In genomic region chr17:28189667-28190066, GRCh38 we compare ENCODE assay signal across 31 cellular contexts.
DNase-seq lines count a peak whose midpoint lies in the region; ATAC-seq and TF ChIP-seq lines count a peak whose summit lies in the region.
"Had no signal": no experiment of that assay in that cellular context is flagged by ENCODE, and none has a peak within 500 bp of the region (broad histone marks: within the 10 kb centered on the region; RNA-seq: fewer than 3 reads in every experiment).

No MANE protein-coding gene starts in this region.

- peaks cover 37 to 45% of the 10 kb centered on the region in 2 donors for H3K36me3 Mint-ChIP-seq in CD14-positive monocyte

- TF ChIP-seq CTCF in SK-N-SH (IDR thresholded peaks at IDR 0.05) (no peak), right lobe of liver (IDR thresholded peaks at IDR 0.05) (no peak), CD14-positive monocyte (IDR thresholded peaks at IDR 0.05) (no peak)

- H3F3A ChIP-seq in SK-N-SH (replicated peaks; ENCODE audit: insufficient read depth) = no peaks in the 10 kb centered on the region

- intact Hi-C loops in right lobe of liver (cut with DNase I) = no loop called here
- intact Hi-C loops in sciatic nerve (cut with DNase I) = no loop called here
- intact Hi-C loops in CD14-positive monocyte (cut with micrococcal nuclease) = no loop called here

- H3K4me1 Mint-ChIP-seq in CD14-positive monocyte = peaks cover 16% of the 10 kb centered on the region
- H3K4me1 Mint-ChIP-seq: activated CD4-positive, alpha-beta T cell treated with anti-CD3 and anti-CD28 coated beads for 36 hours; activated naive CD4-positive, alpha-beta T cell treated with anti-CD3 and anti-CD28 coated beads, Interleukin-2, amount 50 U/mL, for 24 hours had no signal

- H3K9me2 ChIP-seq in SK-N-SH = no peaks in the 10 kb centered on the region

- TF ChIP-seq RAD21 in SK-N-SH (IDR thresholded peaks at IDR 0.05; ENCODE audit: low read length) = no peak

- H3K4me2 ChIP-seq in SK-N-SH = no peak overlapping the region
- H3K4me2 ChIP-seq: BLaER1 treated with 17β-estradiol and CSF1 and Interleukin-3, amounts not matched to agents 10 nM and 100 nM; smooth muscle cell had no signal

- H3K4me3 ChIP-seq in SK-N-SH (ENCODE audit: low read depth in 2 of 2, low read length in 1 of 2) (no peak overlapping the region), right lobe of liver (no peak overlapping the region)
- H3K4me3 ChIP-seq: ascending aorta; BLaER1 treated with 17β-estradiol and CSF1 and Interleukin-3, amounts not matched to agents 10 nM and 100 nM; coronary artery; esophagus muscularis mucosa; heart right ventricle; ovary; SK-N-MC; smooth muscle cell had no signal

- H3K27me3 ChIP-seq in SK-N-SH (ENCODE audit: insufficient read depth) = no peaks in the 10 kb centered on the region
- no peaks in the 10 kb centered on the region for H3K27me3 ChIP-seq in right lobe of liver
- H3K27me3 ChIP-seq: ascending aorta; BLaER1 treated with 17β-estradiol and CSF1 and Interleukin-3, amounts not matched to agents 10 nM and 100 nM; esophagus muscularis mucosa; foreskin keratinocyte; heart right ventricle; ovary had no signal

- DNase-seq in SK-N-SH (no peak), right lobe of liver (no peak), sciatic nerve (ENCODE audit: low spot score) (no peak), NCI-H69 (lab: John Stamatoyannopoulos, UW) (no peak), nucleus accumbens (lab: John Stamatoyannopoulos, UW) (no peak), CD14-positive monocyte (ENCODE audit: low spot score) (no peak)
- DNase-seq: activated CD4-positive, alpha-beta T cell treated with anti-CD3 and anti-CD28 coated beads for 36 hours; effector memory CD4-positive, alpha-beta T cell; foreskin keratinocyte; heart right ventricle; kidney; naive thymus-derived CD8-positive, alpha-beta T cell; NCI-H1092 treated with DMSO at 0.1 percent for 48 hours; NCI-H187 treated with DMSO at 0.1 percent for 48 hours; NCI-H524 treated with DMSO at 0.1 percent for 48 hours; NK-92 treated with Interleukin-12 subunit alpha and Interleukin-12 subunit beta, amount 100 ng/mL, for 24 hours; ovary; PC-3; stimulated activated naive CD4-positive, alpha-beta T cell treated with Interleukin-2 at 50 U/mL for 16 hours had no signal

- no peak overlapping the region for H3K4me3 Mint-ChIP-seq in CD14-positive monocyte
- H3K4me3 Mint-ChIP-seq: activated CD4-positive, alpha-beta T cell treated with anti-CD3 and anti-CD28 coated beads for 36 hours; activated naive CD4-positive, alpha-beta T cell treated with anti-CD3 and anti-CD28 coated beads, Interleukin-2, amount 50 U/mL, for 24 hours; naive thymus-derived CD8-positive, alpha-beta T cell; T-helper 1 cell treated with Interleukin-12 subunit alpha and Interleukin-12 subunit beta and Interleukin-4 antibody, amounts not matched to agents 30 μg/mL and 1 μg/mL, for 36 hours had no signal

- H3K27me3 Mint-ChIP-seq in CD14-positive monocyte (ENCODE audit: low read depth in 3 of 3) = peaks cover 0 to 2% (median 0%) of the 10 kb centered on the region in 3 donors
- H3K27me3 Mint-ChIP-seq: activated CD4-positive, alpha-beta T cell treated with anti-CD3 and anti-CD28 coated beads for 36 hours; activated naive CD4-positive, alpha-beta T cell treated with anti-CD3 and anti-CD28 coated beads, Interleukin-2, amount 50 U/mL, for 24 hours; naive thymus-derived CD8-positive, alpha-beta T cell had no signal

- H3K9ac ChIP-seq in SK-N-SH = no peak overlapping the region
- H3K9ac ChIP-seq: BLaER1 treated with 17β-estradiol and CSF1 and Interleukin-3, amounts not matched to agents 10 nM and 100 nM had no signal

- TF ChIP-seq EP300 in SK-N-SH (IDR thresholded peaks at IDR 0.05; ENCODE audit: borderline replicate concordance in 1 of 2, low read depth in 1 of 2, low read length in 1 of 2) = peak in 1 of 2 experiments; percentile 87; a peak in 2 of 4 replicates

- H3K36me3 ChIP-seq in SK-N-SH (replicated peaks in 1 of 2; ENCODE audit: control insufficient read depth in 1 of 2, insufficient read depth in 2 of 2, low read length in 1 of 2) = peaks cover 28 to 57% of the 10 kb centered on the region in 2 experiments
- no peaks in the 10 kb centered on the region for H3K36me3 ChIP-seq in right lobe of liver
- H3K36me3 ChIP-seq: ovary had no signal

- no peak overlapping the region for H2AFZ ChIP-seq in SK-N-SH (ENCODE audit: low read depth)

- CTCF ChIA-PET in SK-N-SH (lab: Yijun Ruan, JAX) = interaction anchor here (0.9 kb wide), 1 partner anchor 142 kb away, joined by 3 read pairs; no protein-coding TSS in a partner anchor

- H3K4me1 ChIP-seq in SK-N-SH (ENCODE audit: control insufficient read depth in 1 of 2, insufficient read depth in 2 of 2, low read depth in 1 of 2, low read length in 1 of 2) = peaks cover 0 to 27% of the 10 kb centered on the region in 2 experiments; a peak in 2 of 4 replicates
- H3K4me1 ChIP-seq in right lobe of liver = peaks cover 0 to 24% (median 0%) of the 10 kb centered on the region in 4 donors
- H3K4me1 ChIP-seq: ascending aorta, esophagus muscularis mucosa, foreskin keratinocyte had no signal

- H4K20me1 ChIP-seq in SK-N-SH (ENCODE audit: insufficient read depth) = no peaks in the 10 kb centered on the region
- H4K20me1 ChIP-seq: BLaER1 treated with 17β-estradiol and CSF1 and Interleukin-3, amounts not matched to agents 10 nM and 100 nM had no signal

- 69% methylated on average over 5 of the region's 5 CpGs for WGBS in SK-N-SH (ENCODE audit: low lambda C conversion rate)
- WGBS in right lobe of liver (ENCODE audit: insufficient coverage, low coverage, low lambda C conversion rate, missing lambda C conversion rate) = 25% methylated on average over 5 of the region's 5 CpGs

- ATAC-seq in SK-N-SH treated with all-trans-retinoic acid at 6 μM for 48 hours (no peak), right lobe of liver (peak in 3 of 4 donors; percentile 20 to 23 (median 20)), sciatic nerve (peak; percentile 34)
- ATAC-seq: activated CD4-positive, alpha-beta T cell treated with anti-CD3 and anti-CD28 coated beads for 36 hours; foreskin keratinocyte; heart right ventricle; naive thymus-derived CD8-positive, alpha-beta T cell; PC-3 had no signal

- POLR2A ChIA-PET in SK-N-SH (lab: Yijun Ruan, JAX) = no interaction called here

- H3K9me3 Mint-ChIP-seq in CD14-positive monocyte = peaks cover 0 to 15% (median 6%) of the 10 kb centered on the region in 7 donors
- H3K9me3 Mint-ChIP-seq: naive thymus-derived CD8-positive, alpha-beta T cell had no signal

- H3K79me2 ChIP-seq in SK-N-SH (ENCODE audit: insufficient read depth) = no peaks in the 10 kb centered on the region

- H3K27ac Mint-ChIP-seq in CD14-positive monocyte = no peak overlapping the region
- H3K27ac Mint-ChIP-seq: activated CD4-positive, alpha-beta T cell treated with anti-CD3 and anti-CD28 coated beads for 36 hours; activated naive CD4-positive, alpha-beta T cell treated with anti-CD3 and anti-CD28 coated beads, Interleukin-2, amount 50 U/mL, for 24 hours; activated T-helper 2 cell treated with anti-CD3 and anti-CD28 coated beads, Interferon-gamma antibody, Interleukin-2, Interleukin-4, amounts not matched to agents 10 μg/mL and 5 μg/mL and 100 μg/mL, durations not matched to agents 14 hours and 24 hours and 36 hours; T-helper 1 cell treated with Interleukin-12 subunit alpha and Interleukin-12 subunit beta and Interleukin-4 antibody, amounts not matched to agents 30 μg/mL and 1 μg/mL, for 36 hours had no signal

- no peak for TF ChIP-seq POLR2A in right lobe of liver (IDR thresholded peaks at IDR 0.05)

- H3K27ac ChIP-seq in SK-N-SH (ENCODE audit: low read depth in 2 of 2, low read length in 1 of 2) (peak overlapping the region in 1 of 2 experiments; percentile 88; a peak in 2 of 4 replicates), angular gyrus (ENCODE audit: low read depth, low read length) (peak overlapping the region; percentile 29), right lobe of liver (peak overlapping the region in 1 of 3 donors; percentile 26)
- H3K27ac ChIP-seq: 22Rv1; ascending aorta; BLaER1 treated with 17β-estradiol and CSF1 and Interleukin-3, amounts not matched to agents 10 nM and 100 nM; coronary artery; esophagus muscularis mucosa; foreskin keratinocyte; heart right ventricle; ovary; SK-N-MC had no signal

- H3K9me3 ChIP-seq in SK-N-SH (no peaks in the 10 kb centered on the region), right lobe of liver (no peaks in the 10 kb centered on the region)
- H3K9me3 ChIP-seq: ascending aorta, esophagus muscularis mucosa, heart right ventricle, ovary had no signal

TF ChIP-seq in SK-N-SH, 30 proteins besides CTCF, POLR2A, EP300 and RAD21:
- TF ChIP-seq RFX5 (IDR thresholded peaks at IDR 0.05; ENCODE audit: low read length) (no peak), FOXJ3 (CRISPR knock-in tag; IDR thresholded peaks at IDR 0.05) (0 out of 2 replicates have a peak, but pooled peaks have one; percentile 32), RXRA (IDR thresholded peaks at IDR 0.05; ENCODE audit: borderline replicate concordance, low read depth) (no peak), MAX (IDR thresholded peaks at IDR 0.05; ENCODE audit: low read depth) (no peak), GATA2 (CRISPR knock-in tag; IDR thresholded peaks at IDR 0.05) (peak; percentile 69)
TF ChIP-seq in SK-N-SH: peak in this region for 2.

TF ChIP-seq in SK-N-SH treated with all-trans-retinoic acid at 6 μM for 48 hours, 23 proteins besides CTCF, POLR2A, EP300 and RAD21 (continues in another document):
- TF ChIP-seq SNAI2 (CRISPR knock-in tag; IDR thresholded peaks at IDR 0.05) (no peak), ZFP3 (CRISPR knock-in tag; IDR thresholded peaks at IDR 0.05) (no peak), CSDC2 (CRISPR knock-in tag; IDR thresholded peaks at IDR 0.05) (no peak), ARNTL (CRISPR knock-in tag; IDR thresholded peaks at IDR 0.05; ENCODE audit: borderline replicate concordance, low read depth) (no peak), ISL1 (CRISPR knock-in tag; IDR thresholded peaks at IDR 0.05) (no peak)
- TF ChIP-seq, protein P1, sequence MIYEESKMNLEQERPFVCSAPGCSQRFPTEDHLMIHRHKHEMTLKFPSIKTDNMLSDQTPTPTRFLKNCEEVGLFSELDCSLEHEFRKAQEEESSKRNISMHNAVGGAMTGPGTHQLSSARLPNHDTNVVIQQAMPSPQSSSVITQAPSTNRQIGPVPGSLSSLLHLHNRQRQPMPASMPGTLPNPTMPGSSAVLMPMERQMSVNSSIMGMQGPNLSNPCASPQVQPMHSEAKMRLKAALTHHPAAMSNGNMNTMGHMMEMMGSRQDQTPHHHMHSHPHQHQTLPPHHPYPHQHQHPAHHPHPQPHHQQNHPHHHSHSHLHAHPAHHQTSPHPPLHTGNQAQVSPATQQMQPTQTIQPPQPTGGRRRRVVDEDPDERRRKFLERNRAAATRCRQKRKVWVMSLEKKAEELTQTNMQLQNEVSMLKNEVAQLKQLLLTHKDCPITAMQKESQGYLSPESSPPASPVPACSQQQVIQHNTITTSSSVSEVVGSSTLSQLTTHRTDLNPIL (CRISPR knock-in tag; IDR thresholded peaks at IDR 0.05; ENCODE audit: low read depth) = no peak
